ENCODE assay signal across 17 cellular contexts in the genomic region with DNA sequence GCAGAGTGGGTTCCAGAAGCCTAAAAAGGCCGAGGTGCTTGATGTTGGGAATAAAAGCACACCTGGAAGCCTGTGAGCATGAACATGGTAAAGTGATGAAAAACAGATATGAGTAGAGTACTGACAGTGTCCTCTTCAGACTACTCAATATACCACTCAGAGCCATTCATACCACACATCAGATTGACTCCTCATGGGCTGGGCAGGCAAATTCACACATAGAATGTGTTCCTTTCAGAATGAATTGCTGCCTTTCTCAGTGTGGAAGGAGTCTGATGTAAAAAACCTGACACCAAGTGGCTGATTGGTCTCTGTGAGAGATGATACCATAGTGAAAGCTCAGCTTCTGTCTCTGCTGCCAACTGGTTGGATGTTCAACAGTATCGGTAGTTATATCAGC.
DNase-seq lines count a peak whose midpoint lies in the region; ATAC-seq and TF ChIP-seq lines count a peak whose summit lies in the region.
"Had no signal": no experiment of that assay in that cellular context is flagged by ENCODE, and none has a peak within 500 bp of the region (broad histone marks: within the 10 kb centered on the region; RNA-seq: fewer than 3 reads in every experiment).

No MANE protein-coding gene starts in this region.

- no peaks in the 10 kb centered on the region for H3K4me1 ChIP-seq in CD8-positive, alpha-beta T cell (ENCODE audit: insufficient read depth, low read length)

- H3K4me3 Mint-ChIP-seq in stimulated activated effector memory CD8-positive, alpha-beta T cell treated with anti-CD3 and anti-CD28 coated beads, Interleukin-12 subunit alpha, Interleukin-12 subunit beta, amount 100 ng/mL, for 72 hours, result no peak overlapping the region
- H3K4me3 Mint-ChIP-seq in CD8-positive, alpha-beta T cell, result no peak overlapping the region
- H3K4me3 Mint-ChIP-seq: CD4-positive, CD25-positive, alpha-beta regulatory T cell; GM23338 had no signal

- no peak overlapping the region for H3K4me3 ChIP-seq in CD8-positive, alpha-beta T cell (ENCODE audit: low read depth, low read length)
- H3K4me3 ChIP-seq: GM23338 had no signal

- no peaks in the 10 kb centered on the region for H3K36me3 Mint-ChIP-seq in stimulated activated effector memory CD8-positive, alpha-beta T cell treated with anti-CD3 and anti-CD28 coated beads, Interleukin-12 subunit alpha, Interleukin-12 subunit beta, amount 100 ng/mL, for 72 hours
- H3K36me3 Mint-ChIP-seq in CD8-positive, alpha-beta T cell, result no peaks in the 10 kb centered on the region
- H3K36me3 Mint-ChIP-seq: CD4-positive, CD25-positive, alpha-beta regulatory T cell had no signal

- CTCF ChIA-PET in CD8-positive, alpha-beta T cell (lab: Charles Lee), result no interaction called here

- DNase-seq in stimulated activated effector memory CD8-positive, alpha-beta T cell treated with anti-CD3 and anti-CD28 coated beads, Interleukin-12 subunit alpha, Interleukin-12 subunit beta, amount 100 ng/mL, for 72 hours (ENCODE audit: low spot score in 2 of 2), result no peak
- DNase-seq in D341Med (ENCODE audit: low spot score), result no peak
- DNase-seq in CD8-positive, alpha-beta T cell, result no peak
- DNase-seq: ACHN; BE2C; C1 segment of cervical spinal cord; CD4-positive, CD25-positive, alpha-beta regulatory T cell; DMS79 treated with DMSO at 0.1 percent for 48 hours; GF-D8; HCEC 1CT; Kasumi-1; KG1 had no signal

- no peak overlapping the region for H3K27ac ChIP-seq in CD8-positive, alpha-beta T cell (ENCODE audit: low read depth, low read length)

- TF ChIP-seq CTCF in CD8-positive, alpha-beta T cell (IDR thresholded peaks at IDR 0.05), result no peak

- intact Hi-C loops in CD8-positive, alpha-beta T cell (cut with DNase I, micrococcal nuclease), result no loop called here

- H3K27ac Mint-ChIP-seq in stimulated activated effector memory CD8-positive, alpha-beta T cell treated with anti-CD3 and anti-CD28 coated beads, Interleukin-12 subunit alpha, Interleukin-12 subunit beta, amount 100 ng/mL, for 72 hours, result no peak overlapping the region
- no peak overlapping the region for H3K27ac Mint-ChIP-seq in CD8-positive, alpha-beta T cell
- H3K27ac Mint-ChIP-seq: CD4-positive, CD25-positive, alpha-beta regulatory T cell; GM23338 had no signal

- POLR2A ChIA-PET in CD8-positive, alpha-beta T cell (lab: Charles Lee), result no interaction called here

- H3K4me1 Mint-ChIP-seq in stimulated activated effector memory CD8-positive, alpha-beta T cell treated with anti-CD3 and anti-CD28 coated beads, Interleukin-12 subunit alpha, Interleukin-12 subunit beta, amount 100 ng/mL, for 72 hours, result no peaks in the 10 kb centered on the region
- H3K4me1 Mint-ChIP-seq in CD8-positive, alpha-beta T cell (ENCODE audit: low read depth), result no peaks in the 10 kb centered on the region
- H3K4me1 Mint-ChIP-seq: CD4-positive, CD25-positive, alpha-beta regulatory T cell had no signal

- H3K9me3 ChIP-seq in CD8-positive, alpha-beta T cell (ENCODE audit: low read length), result no peaks in the 10 kb centered on the region
- H3K9me3 ChIP-seq: BE2C had no signal

- no peaks in the 10 kb centered on the region for H3K27me3 Mint-ChIP-seq in CD8-positive, alpha-beta T cell (ENCODE audit: low read depth)
- H3K27me3 Mint-ChIP-seq: CD4-positive, CD25-positive, alpha-beta regulatory T cell had no signal

- H3K27me3 ChIP-seq in CD8-positive, alpha-beta T cell (ENCODE audit: insufficient read depth, low read length), result no peaks in the 10 kb centered on the region
- H3K27me3 ChIP-seq: BE2C had no signal

- ATAC-seq in GM18858 (IDR thresholded peaks at IDR 0.05; ENCODE audit: unreplicated experiment) (peak; percentile 44), GM19351 (IDR thresholded peaks at IDR 0.05; ENCODE audit: unreplicated experiment) (peak; percentile 50), HG03442 (IDR thresholded peaks at IDR 0.05; ENCODE audit: unreplicated experiment) (peak; percentile 44), GM21367 (IDR thresholded peaks at IDR 0.05; ENCODE audit: unreplicated experiment) (no peak)
- peak; percentile 42 for ATAC-seq in stimulated activated effector memory CD8-positive, alpha-beta T cell treated with anti-CD3 and anti-CD28 coated beads, Interleukin-12 subunit alpha, Interleukin-12 subunit beta, amount 100 ng/mL, for 72 hours
- no peak for ATAC-seq in CD8-positive, alpha-beta T cell
- ATAC-seq: GM23338 had no signal

- H3K9me3 Mint-ChIP-seq in stimulated activated effector memory CD8-positive, alpha-beta T cell treated with anti-CD3 and anti-CD28 coated beads, Interleukin-12 subunit alpha, Interleukin-12 subunit beta, amount 100 ng/mL, for 72 hours, result no peaks in the 10 kb centered on the region
- no peaks in the 10 kb centered on the region for H3K9me3 Mint-ChIP-seq in CD8-positive, alpha-beta T cell
- H3K9me3 Mint-ChIP-seq: GM23338 had no signal

- no peaks in the 10 kb centered on the region for H3K36me3 ChIP-seq in CD8-positive, alpha-beta T cell (ENCODE audit: insufficient read depth, low read length)
- H3K36me3 ChIP-seq: BE2C had no signal

Comparison
In these comparisons a context has a peak if more than half of its experiments do, and no peak if none do; other contexts are left out.
1. ATAC-seq: peak in GM18858 (single experiment), GM19351 (single experiment), HG03442 (single experiment) and stimulated activated effector memory CD8-positive, alpha-beta T cell treated with anti-CD3 and anti-CD28 coated beads, Interleukin-12 subunit alpha, Interleukin-12 subunit beta, amount 100 ng/mL, for 72 hours (single experiment); none in GM21367 (single experiment) and CD8-positive, alpha-beta T cell (single experiment).